ENCODE assay signal across 1 cellular context in the genomic region with DNA sequence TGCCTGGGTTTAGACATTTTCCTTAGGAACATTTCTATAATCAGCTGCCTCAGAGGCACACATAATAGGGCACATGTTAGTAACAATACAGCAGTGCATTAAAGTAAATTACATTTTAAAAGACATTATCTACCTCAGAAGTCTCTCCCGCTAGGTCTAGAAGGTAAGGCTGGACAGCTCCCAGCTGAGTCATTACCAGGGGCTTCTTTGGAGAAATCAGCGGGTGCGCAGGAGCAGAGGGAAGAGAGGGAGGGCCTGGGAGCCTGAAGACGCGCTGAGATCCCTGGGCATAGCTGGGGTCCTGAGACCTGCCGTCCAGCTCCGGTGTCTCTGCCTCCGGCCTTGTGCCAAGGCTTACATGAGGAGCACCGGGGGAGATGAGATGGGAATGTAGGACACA.
TF ChIP-seq lines count a peak whose summit lies in the region.

No MANE protein-coding gene starts in this region.

TF ChIP-seq in HEK293, 187 proteins besides CTCF, POLR2A, EP300 and RAD21 (continued from another document):
- TF ChIP-seq, protein P1, sequence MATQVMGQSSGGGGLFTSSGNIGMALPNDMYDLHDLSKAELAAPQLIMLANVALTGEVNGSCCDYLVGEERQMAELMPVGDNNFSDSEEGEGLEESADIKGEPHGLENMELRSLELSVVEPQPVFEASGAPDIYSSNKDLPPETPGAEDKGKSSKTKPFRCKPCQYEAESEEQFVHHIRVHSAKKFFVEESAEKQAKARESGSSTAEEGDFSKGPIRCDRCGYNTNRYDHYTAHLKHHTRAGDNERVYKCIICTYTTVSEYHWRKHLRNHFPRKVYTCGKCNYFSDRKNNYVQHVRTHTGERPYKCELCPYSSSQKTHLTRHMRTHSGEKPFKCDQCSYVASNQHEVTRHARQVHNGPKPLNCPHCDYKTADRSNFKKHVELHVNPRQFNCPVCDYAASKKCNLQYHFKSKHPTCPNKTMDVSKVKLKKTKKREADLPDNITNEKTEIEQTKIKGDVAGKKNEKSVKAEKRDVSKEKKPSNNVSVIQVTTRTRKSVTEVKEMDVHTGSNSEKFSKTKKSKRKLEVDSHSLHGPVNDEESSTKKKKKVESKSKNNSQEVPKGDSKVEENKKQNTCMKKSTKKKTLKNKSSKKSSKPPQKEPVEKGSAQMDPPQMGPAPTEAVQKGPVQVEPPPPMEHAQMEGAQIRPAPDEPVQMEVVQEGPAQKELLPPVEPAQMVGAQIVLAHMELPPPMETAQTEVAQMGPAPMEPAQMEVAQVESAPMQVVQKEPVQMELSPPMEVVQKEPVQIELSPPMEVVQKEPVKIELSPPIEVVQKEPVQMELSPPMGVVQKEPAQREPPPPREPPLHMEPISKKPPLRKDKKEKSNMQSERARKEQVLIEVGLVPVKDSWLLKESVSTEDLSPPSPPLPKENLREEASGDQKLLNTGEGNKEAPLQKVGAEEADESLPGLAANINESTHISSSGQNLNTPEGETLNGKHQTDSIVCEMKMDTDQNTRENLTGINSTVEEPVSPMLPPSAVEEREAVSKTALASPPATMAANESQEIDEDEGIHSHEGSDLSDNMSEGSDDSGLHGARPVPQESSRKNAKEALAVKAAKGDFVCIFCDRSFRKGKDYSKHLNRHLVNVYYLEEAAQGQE (tag by site-specific recombination; IDR thresholded peaks at IDR 0.05): peak; percentile 81
- TF ChIP-seq, protein P2, sequence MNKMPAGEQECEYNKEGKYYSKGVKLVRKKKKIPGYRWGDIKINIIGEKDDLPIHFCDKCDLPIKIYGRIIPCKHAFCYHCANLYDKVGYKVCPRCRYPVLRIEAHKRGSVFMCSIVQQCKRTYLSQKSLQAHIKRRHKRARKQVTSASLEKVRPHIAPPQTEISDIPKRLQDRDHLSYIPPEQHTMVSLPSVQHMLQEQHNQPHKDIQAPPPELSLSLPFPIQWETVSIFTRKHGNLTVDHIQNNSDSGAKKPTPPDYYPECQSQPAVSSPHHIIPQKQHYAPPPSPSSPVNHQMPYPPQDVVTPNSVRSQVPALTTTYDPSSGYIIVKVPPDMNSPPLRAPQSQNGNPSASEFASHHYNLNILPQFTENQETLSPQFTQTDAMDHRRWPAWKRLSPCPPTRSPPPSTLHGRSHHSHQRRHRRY (tag by site-specific recombination; IDR thresholded peaks at IDR 0.05): no peak
